In genomic region chr10:71475243-71475871, GRCh38 we compare ENCODE assay signal across 11 cellular contexts.
DNase-seq lines count a peak whose midpoint lies in the region; ATAC-seq and TF ChIP-seq lines count a peak whose summit lies in the region.
"Had no signal": no experiment of that assay in that cellular context is flagged by ENCODE, and none has a peak within 500 bp of the region (broad histone marks: within the 10 kb centered on the region; RNA-seq: fewer than 3 reads in every experiment).

No MANE protein-coding gene starts in this region.

- H3K27ac Mint-ChIP-seq in H9, result peak overlapping the region in 2 of 3 experiments; percentile 35 to 65; a peak in 2 of 7 replicates
- H3K27ac Mint-ChIP-seq in activated naive CD8-positive, alpha-beta T cell treated with anti-CD3 and anti-CD28 coated beads for 36 hours, result no peak overlapping the region

- H3K4me2 ChIP-seq in H9 (ENCODE audit: insufficient read depth, insufficient read length, low read length), result no peak overlapping the region

- H3K27me3 ChIP-seq in H9 (ENCODE audit: insufficient read depth, low read length), result no peaks in the 10 kb centered on the region

- H2AFZ ChIP-seq in H9 (ENCODE audit: low read length), result no peak overlapping the region

- no peak overlapping the region for H2BK5ac ChIP-seq in H9 (ENCODE audit: insufficient read length, low read length)

- peaks cover 16% of the 10 kb centered on the region for H3K27me3 Mint-ChIP-seq in H9 (ENCODE audit: low read depth)
- no peaks in the 10 kb centered on the region for H3K27me3 Mint-ChIP-seq in activated naive CD8-positive, alpha-beta T cell treated with anti-CD3 and anti-CD28 coated beads for 36 hours

- no peak overlapping the region for H2BK15ac ChIP-seq in H9 (ENCODE audit: low read depth, low read length)

- no peaks in the 10 kb centered on the region for H3K79me2 ChIP-seq in H9 (ENCODE audit: insufficient read depth, low read length)

- H4K91ac ChIP-seq in H9 (ENCODE audit: insufficient read length, low read depth, low read length), result no peak overlapping the region

- H3K79me1 ChIP-seq in H9 (ENCODE audit: insufficient read depth, low read depth, low read length, poor library complexity, severe bottlenecking), result no peaks in the 10 kb centered on the region

- DNase-seq in H9 (peak; percentile 71), NCI-H446 treated with DMSO at 0.1 percent for 48 hours (lab: John Stamatoyannopoulos, UW) (peak; percentile 69), germinal center (ENCODE audit: low spot score) (peak; percentile 13), pons (ENCODE audit: low spot score) (peak; percentile 43), COLO668 (lab: John Stamatoyannopoulos, UW; ENCODE audit: unreplicated experiment) (no peak)
- DNase-seq in activated naive CD8-positive, alpha-beta T cell treated with anti-CD3 and anti-CD28 coated beads for 36 hours, result no peak
- DNase-seq: activated CD4-positive, alpha-beta T cell treated with anti-CD3 and anti-CD28 coated beads, Interleukin-2, amount 50 U/mL, for 4 hours; effector CD8-positive, alpha-beta T cell; NCI-H187 treated with DMSO at 0.1 percent for 48 hours; stimulated activated naive CD4-positive, alpha-beta T cell had no signal

- peak overlapping the region in 1 of 2 experiments; percentile 18; a peak in 1 of 5 replicates for H3K4me3 Mint-ChIP-seq in H9
- no peak overlapping the region for H3K4me3 Mint-ChIP-seq in activated naive CD8-positive, alpha-beta T cell treated with anti-CD3 and anti-CD28 coated beads for 36 hours

- H3T11ph ChIP-seq in H9 (ENCODE audit: low read length), result no peak overlapping the region

- no peak overlapping the region for H3K56ac ChIP-seq in H9 (ENCODE audit: insufficient read length, low read depth, low read length)

- WGBS in H9 (ENCODE audit: extremely low coverage, insufficient read length, low lambda C conversion rate), result no CpG with 5 or more reads among the region's 13 CpGs

- H3K4me1 ChIP-seq in H9 (ENCODE audit: insufficient read depth, low read length), result no peaks in the 10 kb centered on the region; the same call in 1 of the 2 replicates

- H3K18ac ChIP-seq in H9 (ENCODE audit: insufficient read length, low read depth, low read length), result no peak overlapping the region

- H2AK5ac ChIP-seq in H9 (ENCODE audit: insufficient read length, low read length), result no peak overlapping the region

- H3K9ac ChIP-seq in H9 (ENCODE audit: extremely low read depth, insufficient read length, low read length), result no peak overlapping the region

- no peaks in the 10 kb centered on the region for H3K36me3 Mint-ChIP-seq in H9 (ENCODE audit: insufficient read depth in 1 of 3, low read depth in 3 of 3)
- H3K36me3 Mint-ChIP-seq in activated naive CD8-positive, alpha-beta T cell treated with anti-CD3 and anti-CD28 coated beads for 36 hours, result no peaks in the 10 kb centered on the region

- H2BK20ac ChIP-seq in H9 (ENCODE audit: low read depth, low read length, poor library complexity, severe bottlenecking), result no peak overlapping the region

- no peak overlapping the region for H2BK120ac ChIP-seq in H9 (ENCODE audit: low read depth, low read length, poor library complexity, severe bottlenecking)

- H3K4ac ChIP-seq in H9 (ENCODE audit: low read depth, low read length), result no peak overlapping the region

- H3K9me3 Mint-ChIP-seq in H9, result no peaks in the 10 kb centered on the region; a peak in 1 of 5 replicates
- H3K9me3 Mint-ChIP-seq in activated naive CD8-positive, alpha-beta T cell treated with anti-CD3 and anti-CD28 coated beads for 36 hours, result no peaks in the 10 kb centered on the region

- no peak overlapping the region for H3K23ac ChIP-seq in H9 (ENCODE audit: insufficient read length, low read depth, low read length)

- no peak overlapping the region for H4K5ac ChIP-seq in H9 (ENCODE audit: insufficient read length, low read depth, low read length)

- no peaks in the 10 kb centered on the region for H4K20me1 ChIP-seq in H9 (ENCODE audit: control insufficient read depth, insufficient read depth, insufficient read length)

- no peak overlapping the region for H2BK12ac ChIP-seq in H9 (ENCODE audit: insufficient read length, low read depth, low read length)

- no peak overlapping the region for H3K14ac ChIP-seq in H9 (ENCODE audit: insufficient read depth, low read length)

- H3K23me2 ChIP-seq in H9 (ENCODE audit: insufficient read length, low read depth, low read length, poor library complexity, severe bottlenecking), result peaks cover 3% of the 10 kb centered on the region

- no peak for ATAC-seq in activated CD4-positive, CD25-positive, alpha-beta regulatory T cell treated with anti-CD3 and anti-CD28 coated beads, Interleukin-2, amount 50 U/mL, for 24 hours

- no peaks in the 10 kb centered on the region for H3K9me3 ChIP-seq in H9 (ENCODE audit: control insufficient read depth, low read depth, low read length)

- peaks cover 12 to 24% of the 10 kb centered on the region in 2 experiments for H3K4me1 Mint-ChIP-seq in H9
- H3K4me1 Mint-ChIP-seq in activated naive CD8-positive, alpha-beta T cell treated with anti-CD3 and anti-CD28 coated beads for 36 hours, result no peaks in the 10 kb centered on the region

- no peak overlapping the region for H4K8ac ChIP-seq in H9 (replicated peaks; ENCODE audit: insufficient read length, low read depth, low read length)

- H3K27ac ChIP-seq in H9 (ENCODE audit: insufficient read length, low read depth, low read length), result no peak overlapping the region

- TF ChIP-seq CTCF in H9 (conservative IDR thresholded peaks at IDR 0.05), result no peak

Comparison
In these comparisons a context has a peak if more than half of its experiments do, and no peak if none do; other contexts are left out.
1. DNase-seq: peak in H9 (single experiment), NCI-H446 treated with DMSO at 0.1 percent for 48 hours (single experiment), germinal center (single experiment) and pons (single experiment); none in COLO668 (single experiment) and activated naive CD8-positive, alpha-beta T cell treated with anti-CD3 and anti-CD28 coated beads for 36 hours (single experiment).